ENCODE assay signal across 13 cellular contexts in genomic region chr18:15198116-15198389, GRCh38.
DNase-seq lines count a peak whose midpoint lies in the region; ATAC-seq and TF ChIP-seq lines count a peak whose summit lies in the region.
"Had no signal": no experiment of that assay in that cellular context is flagged by ENCODE, and none has a peak within 500 bp of the region (broad histone marks: within the 10 kb centered on the region; RNA-seq: fewer than 3 reads in every experiment).

No MANE protein-coding gene starts in this region.

- no peak for ATAC-seq in HG03354 (IDR thresholded peaks at IDR 0.05; ENCODE audit: poor library complexity, severe bottlenecking, unreplicated experiment)
- ATAC-seq in HG03280 (IDR thresholded peaks at IDR 0.05; ENCODE audit: unreplicated experiment): no peak

- no peaks in the 10 kb centered on the region for H3K27me3 ChIP-seq in H7 (ENCODE audit: control insufficient read depth, insufficient read depth, low read length)
- peaks cover 0 to 14% (median 0%) of the 10 kb centered on the region in 45 donors for H3K27me3 ChIP-seq in dorsolateral prefrontal cortex
- H3K27me3 ChIP-seq: right lobe of liver had no signal

- H3K4me3 ChIP-seq in H7 (ENCODE audit: insufficient read depth, low read depth, low read length) (no peak overlapping the region), dorsolateral prefrontal cortex (peak overlapping the region in 58 of 59 donors; percentile 24 to 77 (median 58)), skeletal muscle cell (ENCODE audit: low read depth, low read length) (peak overlapping the region; percentile 22)

- no peaks in the 10 kb centered on the region for H3K36me3 ChIP-seq in H7 (replicated peaks; ENCODE audit: control insufficient read depth, insufficient read depth, low read length)
- H3K36me3 ChIP-seq: right lobe of liver had no signal

- DNase-seq in D341Med (ENCODE audit: low spot score) (peak; percentile 63), H7 (peak; percentile 0), dorsolateral prefrontal cortex (peak in 1 of 10 donors; percentile 3), skeletal muscle cell (ENCODE audit: low read depth) (no peak), SHP77 treated with DMSO at 0.1 percent for 48 hours (lab: John Stamatoyannopoulos, UW) (no peak)
- DNase-seq: activated CD4-positive, alpha-beta T cell treated with anti-CD3 and anti-CD28 coated beads, Interleukin-2, amount 50 U/mL, for 4 hours; activated T-cell treated with anti-CD3 and anti-CD28 coated beads, Interleukin-2, amount 50 U/mL, for 48 hours; DMS79; NCI-H2029; stimulated activated CD4-positive, alpha-beta T cell treated with anti-CD3 and anti-CD28 coated beads, Interleukin-1b, Interleukin-23, amount 100 ng/mL, for 48 hours had no signal

- intact Hi-C loops in dorsolateral prefrontal cortex (cut with DNase I): no loop called here

- no peak for TF ChIP-seq CTCF in dorsolateral prefrontal cortex (IDR thresholded peaks at IDR 0.05 in 54 of 56, conservative IDR thresholded peaks at IDR 0.05 in 2 of 56; ENCODE audit: low read depth in 1 of 56, partially characterized antibody in 56 of 56)

- H3K27ac ChIP-seq in dorsolateral prefrontal cortex: peak overlapping the region in 44 of 59 donors; percentile 17 to 89 (median 76)
- H3K27ac ChIP-seq: right lobe of liver had no signal

Comparison
In these comparisons a context has a peak if more than half of its experiments do, and no peak if none do; other contexts are left out.
1. DNase-seq: peak in D341Med (single experiment) and H7 (single experiment); none in skeletal muscle cell (single experiment) and SHP77 treated with DMSO at 0.1 percent for 48 hours (single experiment).